Comparison of ENCODE assay signal across 9 cellular contexts in the genomic region with DNA sequence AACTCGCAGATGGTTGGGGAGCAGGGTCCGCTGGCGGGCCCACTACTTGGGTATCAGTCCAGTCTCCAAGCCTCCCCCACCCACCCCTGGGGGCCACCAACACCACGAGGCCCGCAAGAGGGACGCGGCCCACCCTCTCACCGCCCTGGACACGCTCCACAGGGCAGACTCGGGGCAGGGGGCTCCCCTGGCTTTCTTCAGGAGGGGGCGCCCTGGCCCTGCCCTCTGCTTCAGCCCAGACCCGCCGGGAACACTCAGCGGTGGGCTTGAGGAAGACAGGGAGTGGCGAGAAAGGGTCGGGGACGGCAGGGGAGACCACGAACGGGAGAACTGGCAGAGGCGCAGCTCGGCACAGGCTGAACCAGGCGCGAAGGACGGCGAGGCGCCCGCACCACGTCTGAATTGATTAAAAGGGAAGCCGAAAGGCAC. TPM values are rescaled to one million over a fixed set of nuclear protein-coding genes. Genes with fewer than 3 reads are reported as not detected.
A peak's percentile ranks its signal among the peaks of the same experiment; 100 is the strongest.
DNase-seq lines count a peak whose midpoint lies in the region; ATAC-seq and TF ChIP-seq lines count a peak whose summit lies in the region.
"Had no signal": no experiment of that assay in that cellular context is flagged by ENCODE, and none has a peak within 500 bp of the region (broad histone marks: within the 10 kb centered on the region; RNA-seq: fewer than 3 reads in every experiment).

No MANE protein-coding gene starts in this region.

- H3K4me3 Mint-ChIP-seq in CD14-positive monocyte: peak overlapping the region; percentile 59 to 79
- peak overlapping the region; percentile 54 for H3K4me3 Mint-ChIP-seq in activated T-cell treated with anti-CD3 and anti-CD28 coated beads, Interleukin-2, amount 50 U/mL, for 24 hours

- H3K36me3 Mint-ChIP-seq in CD14-positive monocyte: peaks cover 0 to 21% of the 10 kb centered on the region in 2 donors
- no peaks in the 10 kb centered on the region for H3K36me3 Mint-ChIP-seq in activated T-cell treated with anti-CD3 and anti-CD28 coated beads, Interleukin-2, amount 50 U/mL, for 24 hours (ENCODE audit: low read depth)

- no peak overlapping the region for H3K27ac Mint-ChIP-seq in CD14-positive monocyte
- peak overlapping the region; percentile 37 for H3K27ac Mint-ChIP-seq in activated T-cell treated with anti-CD3 and anti-CD28 coated beads, Interleukin-2, amount 50 U/mL, for 24 hours

- TF ChIP-seq CTCF in CD14-positive monocyte (IDR thresholded peaks at IDR 0.05) (no peak), thoracic aorta (IDR thresholded peaks at IDR 0.05) (no peak)

- H3K4me1 Mint-ChIP-seq in CD14-positive monocyte: peaks cover 41% of the 10 kb centered on the region
- peaks cover 37% of the 10 kb centered on the region for H3K4me1 Mint-ChIP-seq in activated T-cell treated with anti-CD3 and anti-CD28 coated beads, Interleukin-2, amount 50 U/mL, for 24 hours (ENCODE audit: low read depth)

- intact Hi-C loops in CD14-positive monocyte (cut with micrococcal nuclease): no loop called here

- DNase-seq in CD14-positive monocyte (ENCODE audit: low spot score) (no peak), thoracic aorta (ENCODE audit: low spot score) (no peak), C1 segment of cervical spinal cord (lab: John Stamatoyannopoulos, UW) (no peak), NCI-H1930 (lab: John Stamatoyannopoulos, UW) (no peak)
- DNase-seq in activated T-cell treated with anti-CD3 and anti-CD28 coated beads, Interleukin-2, amount 50 U/mL, for 24 hours: no peak

- H3K9ac ChIP-seq in iPS-15b (ENCODE audit: low read depth, low read length): peak overlapping the region; percentile 94

- H3K27me3 ChIP-seq in iPS-15b (ENCODE audit: control insufficient read depth, insufficient read depth, low read length) (no peaks in the 10 kb centered on the region), thoracic aorta (replicated peaks; ENCODE audit: insufficient read depth) (peaks cover 49% of the 10 kb centered on the region)

- H3K9me3 Mint-ChIP-seq in CD14-positive monocyte: peaks cover 0 to 30% (median 24%) of the 10 kb centered on the region in 7 donors
- no peaks in the 10 kb centered on the region for H3K9me3 Mint-ChIP-seq in activated T-cell treated with anti-CD3 and anti-CD28 coated beads, Interleukin-2, amount 50 U/mL, for 24 hours

- H3K27ac ChIP-seq in thoracic aorta: no peak overlapping the region

- ATAC-seq in HG02885 (IDR thresholded peaks at IDR 0.05; ENCODE audit: poor library complexity, unreplicated experiment): peak; percentile 0
- ATAC-seq in thoracic aorta (ENCODE audit: insufficient number of reproducible peaks, low FRiP score, low read depth): no peak
- no peak for ATAC-seq in HG03378 (IDR thresholded peaks at IDR 0.05; ENCODE audit: unreplicated experiment)
- ATAC-seq: left colon had no signal

- H3K9me3 ChIP-seq in iPS-15b (ENCODE audit: control insufficient read depth, insufficient read depth, low read length) (no peaks in the 10 kb centered on the region), thoracic aorta (no peaks in the 10 kb centered on the region)

- H3K4me1 ChIP-seq in iPS-15b (ENCODE audit: control insufficient read depth, insufficient read depth, low read length) (peaks cover 5% of the 10 kb centered on the region), thoracic aorta (ENCODE audit: control insufficient read depth in 1 of 2, low read depth in 2 of 2) (peaks cover 25 to 35% of the 10 kb centered on the region in 2 donors)

- peaks cover 75 to 92% (median 87%) of the 10 kb centered on the region in 3 donors for H3K27me3 Mint-ChIP-seq in CD14-positive monocyte (ENCODE audit: low read depth in 3 of 3)
- H3K27me3 Mint-ChIP-seq in activated T-cell treated with anti-CD3 and anti-CD28 coated beads, Interleukin-2, amount 50 U/mL, for 24 hours: peaks cover 82% of the 10 kb centered on the region

- H3K36me3 ChIP-seq in iPS-15b (ENCODE audit: control insufficient read depth, insufficient read depth, low read length): no peaks in the 10 kb centered on the region
- no peaks in the 10 kb centered on the region for H3K36me3 ChIP-seq in thoracic aorta

- H3K4me3 ChIP-seq in iPS-15b (ENCODE audit: low read depth, low read length) (peak overlapping the region; percentile 97), thoracic aorta (peak overlapping the region; percentile 61)

RNA-seq across cellular contexts. Expression of gene IGF2BP3, which starts 1.6 kb away (rescaled TPM):
- 1 to 10 TPM; 3.2 to 5.3 TPM for polyA plus RNA-seq in CD14-positive monocyte
- 1 to 10 TPM in 1 of 2 donors, under 1 TPM in 1; 0.27 to 8.1 TPM for total RNA-seq in thoracic aorta
